23 cellular contexts compared by ENCODE assay signal in the genomic region with DNA sequence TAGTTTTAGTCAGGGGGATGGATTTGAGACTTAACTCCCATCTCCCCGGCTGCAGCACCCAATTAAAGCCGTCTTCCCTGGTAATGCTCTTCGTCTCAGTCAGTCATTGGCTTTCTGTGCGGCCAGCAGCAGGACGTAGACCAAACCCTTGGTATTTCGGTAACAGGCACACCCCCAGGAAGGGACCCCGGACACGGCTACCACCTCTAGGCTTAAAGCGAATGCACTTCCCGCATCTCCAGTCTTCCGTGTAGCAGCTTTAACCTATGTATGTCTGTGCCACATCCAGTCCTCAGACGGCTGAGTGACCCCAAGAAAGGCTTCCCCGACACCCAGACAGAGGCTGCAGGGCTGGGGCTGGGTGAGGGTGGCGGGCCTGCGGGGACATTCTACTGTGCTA. TPM values are rescaled to one million over a fixed set of nuclear protein-coding genes. Genes with fewer than 3 reads are reported as not detected.
A peak's percentile ranks its signal among the peaks of the same experiment; 100 is the strongest.
DNase-seq lines count a peak whose midpoint lies in the region; ATAC-seq and TF ChIP-seq lines count a peak whose summit lies in the region.
"Had no signal": no experiment of that assay in that cellular context is flagged by ENCODE, and none has a peak within 500 bp of the region (broad histone marks: within the 10 kb centered on the region; RNA-seq: fewer than 3 reads in every experiment).

No MANE protein-coding gene starts in this region.

- peaks cover 18% of the 10 kb centered on the region for H3K9me3 Mint-ChIP-seq in chondrocyte (ENCODE audit: low read depth)
- H3K9me3 Mint-ChIP-seq: CD4-positive, alpha-beta T cell; CD8-positive, alpha-beta T cell had no signal

- H3K36me3 Mint-ChIP-seq in chondrocyte (ENCODE audit: low read depth): no peaks in the 10 kb centered on the region
- H3K36me3 Mint-ChIP-seq: CD8-positive, alpha-beta T cell had no signal

- ATAC-seq in mucosa of descending colon: no peak
- ATAC-seq: CD8-positive, alpha-beta T cell; GM12878 had no signal

- H3K27ac ChIP-seq in osteoblast (ENCODE audit: low read depth, low read length): no peak overlapping the region
- H3K27ac ChIP-seq: 22Rv1; A549; BLaER1 treated with 17β-estradiol and CSF1 and Interleukin-3, amounts not matched to agents 10 nM and 100 nM; C4-2B had no signal

- peaks cover 6% of the 10 kb centered on the region for H3K4me1 Mint-ChIP-seq in chondrocyte (ENCODE audit: low read depth)
- H3K4me1 Mint-ChIP-seq: B cell had no signal

- no peak overlapping the region for H3K27ac Mint-ChIP-seq in chondrocyte (ENCODE audit: unreplicated experiment)
- H3K27ac Mint-ChIP-seq: B cell; CD4-positive, alpha-beta T cell; CD8-positive, alpha-beta T cell had no signal

- H4K20me1 ChIP-seq in osteoblast (ENCODE audit: insufficient read depth, low read length): no peaks in the 10 kb centered on the region
- H4K20me1 ChIP-seq: BLaER1 treated with 17β-estradiol and CSF1 and Interleukin-3, amounts not matched to agents 10 nM and 100 nM had no signal

- H3K4me2 ChIP-seq in osteoblast (ENCODE audit: insufficient read depth, low read length): no peak overlapping the region
- H3K4me2 ChIP-seq: A549 had no signal

- no peaks in the 10 kb centered on the region for H3K27me3 Mint-ChIP-seq in chondrocyte (ENCODE audit: low read depth)
- H3K27me3 Mint-ChIP-seq: B cell; CD4-positive, alpha-beta T cell had no signal

- no peak overlapping the region for H3K4me3 ChIP-seq in osteoblast (ENCODE audit: insufficient read depth, low read length)
- no peak overlapping the region for H3K4me3 ChIP-seq in mucosa of descending colon
- H3K4me3 ChIP-seq: A549; BLaER1 treated with 17β-estradiol and CSF1 and Interleukin-3, amounts not matched to agents 10 nM and 100 nM; GM12878 had no signal

- H3K4me1 ChIP-seq in osteoblast (ENCODE audit: insufficient read depth, low read length) (no peaks in the 10 kb centered on the region), mucosa of descending colon (ENCODE audit: low read depth) (no peaks in the 10 kb centered on the region)
- H3K4me1 ChIP-seq: A549, Caco-2 had no signal

- no peak for TF ChIP-seq CTCF in chondrocyte (IDR thresholded peaks at IDR 0.05)
- TF ChIP-seq CTCF in osteoblast (IDR thresholded peaks at IDR 0.05; ENCODE audit: extremely low read depth, low read depth, low read length): no peak
- no peak for TF ChIP-seq CTCF in mucosa of descending colon (IDR thresholded peaks at IDR 0.05)

- intact Hi-C loops in posterior vena cava (cut with DNase I) (no loop called here), mucosa of descending colon (cut with DNase I, micrococcal nuclease) (no loop called here)

- H2AFZ ChIP-seq in osteoblast (ENCODE audit: low read length): no peak overlapping the region

- H3K36me3 ChIP-seq in osteoblast (ENCODE audit: insufficient read depth, low read length) (no peaks in the 10 kb centered on the region), mucosa of descending colon (ENCODE audit: low read depth) (no peaks in the 10 kb centered on the region)
- H3K36me3 ChIP-seq: BLaER1 treated with 17β-estradiol and CSF1 and Interleukin-3, amounts not matched to agents 10 nM and 100 nM had no signal

- H3K79me2 ChIP-seq in osteoblast (ENCODE audit: insufficient read depth, low read length): no peaks in the 10 kb centered on the region

- H3K9me3 ChIP-seq in osteoblast (ENCODE audit: low read depth, low read length) (no peaks in the 10 kb centered on the region), mucosa of descending colon (no peaks in the 10 kb centered on the region)
- H3K9me3 ChIP-seq: A549, Caco-2 had no signal

- H3K4me3 Mint-ChIP-seq in chondrocyte (ENCODE audit: unreplicated experiment): no peak overlapping the region
- H3K4me3 Mint-ChIP-seq: B cell; CD4-positive, alpha-beta T cell; CD8-positive, alpha-beta T cell had no signal

- peak; percentile 61 for DNase-seq in chondrocyte (ENCODE audit: low spot score)
- peak; percentile 52 for DNase-seq in osteoblast (ENCODE audit: insufficient read length, low spot score, missing footprints)
- peak; percentile 58 for DNase-seq in posterior vena cava (ENCODE audit: low spot score)
- DNase-seq in mucosa of descending colon: no peak
- no peak for DNase-seq in DMS79 (lab: John Stamatoyannopoulos, UW)
- no peak for DNase-seq in NCI-H526 (lab: John Stamatoyannopoulos, UW)
- DNase-seq: AML-193; Caco-2; Calu3; CD4-positive, alpha-beta T cell; CD8-positive, alpha-beta T cell; DND-41; EL; GDM1 had no signal

- no peaks in the 10 kb centered on the region for H3K27me3 ChIP-seq in osteoblast (ENCODE audit: insufficient read depth, low read length)

RNA-seq across cellular contexts. Expression of a gene that starts 1.5 kb away (rescaled TPM):
- not detected in 3 replicates for total RNA-seq in chondrocyte
- 0.88 and 13.8 TPM in 2 replicates for total RNA-seq in osteoblast
- total RNA-seq in posterior vena cava: 1 to 10 TPM in 1 of 2 donors, not detected in 1; 1.2 TPM
- total RNA-seq in mucosa of descending colon: not detected
- total RNA-seq: A172; B cell; Caco-2; Calu3; CD4-positive, alpha-beta T cell; CD8-positive, alpha-beta T cell; G401; GM12878 had no signal

RNA-seq across cellular contexts. Expression of a gene that starts 35.8 kb away (rescaled TPM):
- total RNA-seq in chondrocyte (not detected in 3 replicates), osteoblast (not detected in 2 replicates), posterior vena cava (not detected), mucosa of descending colon (not detected)
- total RNA-seq: A172; B cell; Caco-2; Calu3; CD4-positive, alpha-beta T cell; CD8-positive, alpha-beta T cell; Daoy; G401; GM12878 had no signal

Comparison
In these comparisons a context has a peak if more than half of its experiments do, and no peak if none do; other contexts are left out.
1. DNase-seq: peak in chondrocyte (single experiment), osteoblast (single experiment) and posterior vena cava (single experiment); none in mucosa of descending colon (0 of 3), DMS79 (single experiment) and NCI-H526 (0 of 2).